In the genomic region with DNA sequence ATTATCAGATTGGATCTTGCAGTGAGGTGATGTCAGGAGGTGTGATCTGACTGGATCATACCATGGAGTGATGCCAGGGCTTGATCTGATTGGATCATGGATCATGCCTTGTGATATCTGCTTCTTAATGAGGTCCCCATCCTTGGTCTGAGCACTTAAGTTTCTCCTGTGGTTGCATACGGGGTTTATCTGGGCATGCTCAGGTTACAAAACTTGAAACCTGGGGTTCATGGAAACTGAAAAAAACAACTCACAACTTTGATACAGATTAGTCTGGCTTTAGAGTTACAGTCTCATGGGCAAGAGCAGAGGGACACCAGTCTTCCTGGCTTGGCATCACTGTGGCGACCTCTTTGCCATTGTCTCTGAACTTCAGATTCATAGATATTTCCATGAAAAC, we compare ENCODE assay signal across 1 cellular context.
TF ChIP-seq lines count a peak whose summit lies in the region.

No MANE protein-coding gene starts in this region.

TF ChIP-seq in WTC11, 78 proteins besides CTCF, POLR2A, EP300 and RAD21 (continued from another document):
- TF ChIP-seq, protein P1, sequence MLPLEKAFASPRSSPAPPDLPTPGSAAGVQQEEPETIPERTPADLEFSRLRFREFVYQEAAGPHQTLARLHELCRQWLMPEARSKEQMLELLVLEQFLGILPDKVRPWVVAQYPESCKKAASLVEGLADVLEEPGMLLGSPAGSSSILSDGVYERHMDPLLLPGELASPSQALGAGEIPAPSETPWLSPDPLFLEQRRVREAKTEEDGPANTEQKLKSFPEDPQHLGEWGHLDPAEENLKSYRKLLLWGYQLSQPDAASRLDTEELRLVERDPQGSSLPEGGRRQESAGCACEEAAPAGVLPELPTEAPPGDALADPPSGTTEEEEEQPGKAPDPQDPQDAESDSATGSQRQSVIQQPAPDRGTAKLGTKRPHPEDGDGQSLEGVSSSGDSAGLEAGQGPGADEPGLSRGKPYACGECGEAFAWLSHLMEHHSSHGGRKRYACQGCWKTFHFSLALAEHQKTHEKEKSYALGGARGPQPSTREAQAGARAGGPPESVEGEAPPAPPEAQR (CRISPR knock-in tag; IDR thresholded peaks at IDR 0.05): no peak
- TF ChIP-seq JUN (CRISPR knock-in tag; IDR thresholded peaks at IDR 0.05): no peak
- no peak for TF ChIP-seq ZNF396 (CRISPR knock-in tag; IDR thresholded peaks at IDR 0.05; ENCODE audit: borderline replicate concordance)
- TF ChIP-seq CBFB (CRISPR knock-in tag; IDR thresholded peaks at IDR 0.05; ENCODE audit: low read depth): no peak
- TF ChIP-seq, protein P2, sequence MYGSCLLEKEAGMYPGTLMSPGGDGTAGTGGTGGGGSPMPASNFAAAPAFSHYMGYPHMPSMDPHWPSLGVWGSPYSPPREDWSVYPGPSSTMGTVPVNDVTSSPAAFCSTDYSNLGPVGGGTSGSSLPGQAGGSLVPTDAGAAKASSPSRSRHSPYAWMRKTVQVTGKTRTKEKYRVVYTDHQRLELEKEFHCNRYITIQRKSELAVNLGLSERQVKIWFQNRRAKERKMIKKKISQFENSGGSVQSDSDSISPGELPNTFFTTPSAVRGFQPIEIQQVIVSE (CRISPR knock-in tag; IDR thresholded peaks at IDR 0.05; ENCODE audit: borderline replicate concordance): no peak
- TF ChIP-seq IRF1 (CRISPR knock-in tag; IDR thresholded peaks at IDR 0.05): no peak
- TF ChIP-seq ZNF416 (CRISPR knock-in tag; IDR thresholded peaks at IDR 0.05): no peak
- no peak for TF ChIP-seq ZNF219 (CRISPR knock-in tag; IDR thresholded peaks at IDR 0.05; ENCODE audit: borderline replicate concordance)
- TF ChIP-seq FOXP4 (CRISPR knock-in tag; IDR thresholded peaks at IDR 0.05): no peak
- TF ChIP-seq ZNF671 (CRISPR knock-in tag; IDR thresholded peaks at IDR 0.05): no peak
- TF ChIP-seq E2F1 (CRISPR knock-in tag; IDR thresholded peaks at IDR 0.05): no peak
- TF ChIP-seq ZNF425 (CRISPR knock-in tag; conservative IDR thresholded peaks at IDR 0.05): no peak
- TF ChIP-seq ATF1 (CRISPR knock-in tag; IDR thresholded peaks at IDR 0.05): no peak
- TF ChIP-seq, protein P3, sequence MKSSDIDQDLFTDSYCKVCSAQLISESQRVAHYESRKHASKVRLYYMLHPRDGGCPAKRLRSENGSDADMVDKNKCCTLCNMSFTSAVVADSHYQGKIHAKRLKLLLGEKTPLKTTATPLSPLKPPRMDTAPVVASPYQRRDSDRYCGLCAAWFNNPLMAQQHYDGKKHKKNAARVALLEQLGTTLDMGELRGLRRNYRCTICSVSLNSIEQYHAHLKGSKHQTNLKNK (CRISPR knock-in tag; IDR thresholded peaks at IDR 0.05): no peak
- TF ChIP-seq ZNF317 (CRISPR knock-in tag; IDR thresholded peaks at IDR 0.05; ENCODE audit: borderline replicate concordance, low read depth): no peak
